8 cellular contexts compared by ENCODE assay signal in genomic region chr1:160284220-160284781, GRCh38. TPM values are rescaled to one million over a fixed set of nuclear protein-coding genes. Genes with fewer than 3 reads are reported as not detected.
DNase-seq lines count a peak whose midpoint lies in the region; ATAC-seq and TF ChIP-seq lines count a peak whose summit lies in the region.

No MANE protein-coding gene starts in this region.

- peak overlapping the region; percentile 60 for H3K27ac ChIP-seq in CD4-positive, alpha-beta T cell (ENCODE audit: low read depth, low read length)

- H3K4me3 Mint-ChIP-seq in CD4-positive, alpha-beta T cell, result peak overlapping the region; percentile 99
- H3K4me3 Mint-ChIP-seq in activated T-helper 2 cell treated with anti-CD3 and anti-CD28 coated beads, Interferon-gamma antibody, Interleukin-2, Interleukin-4, amounts not matched to agents 10 μg/mL and 5 μg/mL and 100 μg/mL, durations not matched to agents 14 hours and 24 hours and 36 hours (ENCODE audit: low read depth), result peak overlapping the region; percentile 99

- peak overlapping the region; percentile 86 for H3K9ac ChIP-seq in Loucy (ENCODE audit: low read depth, low read length, poor library complexity, severe bottlenecking)

- H3F3A ChIP-seq in Loucy (ENCODE audit: low read depth), result no peaks in the 10 kb centered on the region

- peaks cover 22% of the 10 kb centered on the region; the same call in 1 of the 2 replicates for H3K36me3 ChIP-seq in Loucy (ENCODE audit: insufficient read depth, low read length)

- peaks cover 65% of the 10 kb centered on the region for H3K36me3 Mint-ChIP-seq in CD4-positive, alpha-beta T cell (ENCODE audit: low read depth)
- peaks cover 54% of the 10 kb centered on the region for H3K36me3 Mint-ChIP-seq in activated T-helper 2 cell treated with anti-CD3 and anti-CD28 coated beads, Interferon-gamma antibody, Interleukin-2, Interleukin-4, amounts not matched to agents 10 μg/mL and 5 μg/mL and 100 μg/mL, durations not matched to agents 14 hours and 24 hours and 36 hours (ENCODE audit: low read depth)

- no peaks in the 10 kb centered on the region for H3K4me1 ChIP-seq in Loucy (ENCODE audit: insufficient read depth, low read length, poor library complexity, severe bottlenecking)

- H3K9me3 Mint-ChIP-seq in CD4-positive, alpha-beta T cell, result no peaks in the 10 kb centered on the region
- H3K9me3 Mint-ChIP-seq in activated T-helper 2 cell treated with anti-CD3 and anti-CD28 coated beads, Interferon-gamma antibody, Interleukin-2, Interleukin-4, amounts not matched to agents 10 μg/mL and 5 μg/mL and 100 μg/mL, durations not matched to agents 14 hours and 24 hours and 36 hours, result no peaks in the 10 kb centered on the region

- no peaks in the 10 kb centered on the region for H3K27me3 Mint-ChIP-seq in CD4-positive, alpha-beta T cell
- H3K27me3 Mint-ChIP-seq in activated T-helper 2 cell treated with anti-CD3 and anti-CD28 coated beads, Interferon-gamma antibody, Interleukin-2, Interleukin-4, amounts not matched to agents 10 μg/mL and 5 μg/mL and 100 μg/mL, durations not matched to agents 14 hours and 24 hours and 36 hours (ENCODE audit: low read depth), result no peaks in the 10 kb centered on the region

- peak overlapping the region; percentile 87 for H3K27ac Mint-ChIP-seq in CD4-positive, alpha-beta T cell
- H3K27ac Mint-ChIP-seq in activated T-helper 2 cell treated with anti-CD3 and anti-CD28 coated beads, Interferon-gamma antibody, Interleukin-2, Interleukin-4, amounts not matched to agents 10 μg/mL and 5 μg/mL and 100 μg/mL, durations not matched to agents 14 hours and 24 hours and 36 hours, result peak overlapping the region; percentile 97

- peak in 1 of 10 experiments; percentile 6 for DNase-seq in CD4-positive, alpha-beta T cell
- DNase-seq in activated T-helper 2 cell treated with anti-CD3 and anti-CD28 coated beads, Interferon-gamma antibody, Interleukin-2, Interleukin-4, amounts not matched to agents 10 μg/mL and 5 μg/mL and 100 μg/mL, durations not matched to agents 14 hours and 24 hours and 36 hours (ENCODE audit: low spot score), result no peak
- DNase-seq in germinal center (ENCODE audit: low spot score) (peak; percentile 21), omental fat pad (ENCODE audit: low spot score) (peak; percentile 38), posterior vena cava (ENCODE audit: low spot score) (no peak)

- H3K4me3 ChIP-seq in Loucy (ENCODE audit: low read length, poor library complexity, severe bottlenecking), result peak overlapping the region; percentile 84

- TF ChIP-seq CTCF in CD4-positive, alpha-beta T cell (IDR thresholded peaks at IDR 0.05), result no peak
- TF ChIP-seq CTCF in Loucy (conservative IDR thresholded peaks at IDR 0.05; ENCODE audit: low read length) (no peak), omental fat pad (IDR thresholded peaks at IDR 0.05) (no peak)

- H2AFZ ChIP-seq in Loucy (ENCODE audit: low read length), result peak overlapping the region; percentile 75

- H4K20me1 ChIP-seq in Loucy (ENCODE audit: insufficient read depth, low read length, poor library complexity, severe bottlenecking), result no peaks in the 10 kb centered on the region

- no peaks in the 10 kb centered on the region for H3K27me3 ChIP-seq in CD4-positive, alpha-beta T cell (ENCODE audit: control insufficient read depth, insufficient read depth, low read length)
- H3K27me3 ChIP-seq in Loucy (ENCODE audit: insufficient read depth, low read length, poor library complexity, severe bottlenecking), result no peaks in the 10 kb centered on the region

- POLR2A ChIA-PET in CD4-positive, alpha-beta T cell (lab: Charles Lee), result interaction anchor here (0.6 to 2.8 kb wide), 14 partner anchors 9 to 786 kb away, joined by 3 to 73 read pairs (median 5); partner anchors contain the start of genes ARHGAP30, DCAF8, IGSF8 and PEA15

- no peaks in the 10 kb centered on the region for H3K9me3 ChIP-seq in CD4-positive, alpha-beta T cell (ENCODE audit: control insufficient read depth, low read length)
- H3K9me3 ChIP-seq in Loucy (ENCODE audit: insufficient read depth, low read depth, low read length), result no peaks in the 10 kb centered on the region

- H3K4me2 ChIP-seq in Loucy (ENCODE audit: low read depth, low read length, poor library complexity, severe bottlenecking), result peak overlapping the region; percentile 86

- H3K9me2 ChIP-seq in Loucy (replicated peaks; ENCODE audit: low read depth, low read length), result no peaks in the 10 kb centered on the region

- peaks cover 35% of the 10 kb centered on the region for H3K4me1 Mint-ChIP-seq in CD4-positive, alpha-beta T cell (ENCODE audit: low read depth)
- peaks cover 19% of the 10 kb centered on the region for H3K4me1 Mint-ChIP-seq in activated T-helper 2 cell treated with anti-CD3 and anti-CD28 coated beads, Interferon-gamma antibody, Interleukin-2, Interleukin-4, amounts not matched to agents 10 μg/mL and 5 μg/mL and 100 μg/mL, durations not matched to agents 14 hours and 24 hours and 36 hours (ENCODE audit: low read depth)

- ATAC-seq in CD4-positive, alpha-beta T cell (ENCODE audit: poor library complexity), result peak; percentile 37
- ATAC-seq in GM19463 (IDR thresholded peaks at IDR 0.05; ENCODE audit: unreplicated experiment) (peak; percentile 22), omental fat pad (ENCODE audit: low FRiP score) (peak; percentile 86), HG02840 (IDR thresholded peaks at IDR 0.05; ENCODE audit: low FRiP score, unreplicated experiment) (no peak)

- H3K79me2 ChIP-seq in Loucy (ENCODE audit: insufficient read depth, low read length), result peaks cover 17% of the 10 kb centered on the region; the same call in 1 of the 2 replicates

- intact Hi-C loops in CD4-positive, alpha-beta T cell (cut with DNase I, micrococcal nuclease), result loop anchor here in 1 of 2 experiments (10.0 kb wide), 2 partner anchors 360 to 850 kb away; partner anchors contain the start of genes DEDD and TAGLN2
- intact Hi-C loops in activated T-helper 2 cell treated with anti-CD3 and anti-CD28 coated beads, Interferon-gamma antibody, Interleukin-2, Interleukin-4, amounts not matched to agents 10 μg/mL and 5 μg/mL and 100 μg/mL, durations not matched to agents 14 hours and 24 hours and 36 hours (cut with micrococcal nuclease), result loop anchor here (1.0 to 2.0 kb wide), 2 partner anchors 21 to 58 kb away; partner anchors contain the start of genes COPA and NCSTN
- intact Hi-C loops in posterior vena cava (cut with DNase I), result no loop called here

- CTCF ChIA-PET in CD4-positive, alpha-beta T cell (lab: Charles Lee), result interaction anchor here (0.7 to 1.8 kb wide), 7 partner anchors 10 to 183 kb away, joined by 3 to 8 read pairs (median 5); partner anchors contain the start of gene DCAF8

RNA-seq across cellular contexts. Expression of gene PEX19, which starts 0.6 kb away (rescaled TPM):
- 10 to 100 TPM; 32.0 to 33.4 TPM for total RNA-seq in CD4-positive, alpha-beta T cell
- 60.9 and 68.5 TPM in 2 replicates for total RNA-seq in activated T-helper 2 cell treated with anti-CD3 and anti-CD28 coated beads, Interferon-gamma antibody, Interleukin-2, Interleukin-4, amounts not matched to agents 10 μg/mL and 5 μg/mL and 100 μg/mL, durations not matched to agents 14 hours and 24 hours and 36 hours
- total RNA-seq in omental fat pad, result 100 to 1,000 TPM in 2 of 4 donors, 10 to 100 TPM in 2; 66.7 to 117 (median 96.9) TPM
- 10 to 100 TPM; 54.0 to 60.0 TPM for total RNA-seq in posterior vena cava

RNA-seq across cellular contexts. Expression of gene DCAF8, which starts 22.0 kb away (rescaled TPM):
- total RNA-seq in CD4-positive, alpha-beta T cell, result 100 to 1,000 TPM; 151 to 154 TPM
- 132 and 143 TPM in 2 replicates for total RNA-seq in activated T-helper 2 cell treated with anti-CD3 and anti-CD28 coated beads, Interferon-gamma antibody, Interleukin-2, Interleukin-4, amounts not matched to agents 10 μg/mL and 5 μg/mL and 100 μg/mL, durations not matched to agents 14 hours and 24 hours and 36 hours
- total RNA-seq in omental fat pad, result 100 to 1,000 TPM; 101 to 164 (median 134) TPM
- total RNA-seq in posterior vena cava, result 10 to 100 TPM; 95.3 to 95.5 TPM

RNA-seq across cellular contexts. Expression of gene COPA, which starts 58.7 kb away (rescaled TPM):
- total RNA-seq in CD4-positive, alpha-beta T cell, result 100 to 1,000 TPM in 1 of 2 experiments, 10 to 100 TPM in 1; 95.0 to 107 TPM
- 153 and 154 TPM in 2 replicates for total RNA-seq in activated T-helper 2 cell treated with anti-CD3 and anti-CD28 coated beads, Interferon-gamma antibody, Interleukin-2, Interleukin-4, amounts not matched to agents 10 μg/mL and 5 μg/mL and 100 μg/mL, durations not matched to agents 14 hours and 24 hours and 36 hours
- 100 to 1,000 TPM; 118 to 179 (median 155) TPM for total RNA-seq in omental fat pad
- 100 to 1,000 TPM; 165 to 172 TPM for total RNA-seq in posterior vena cava

RNA-seq across cellular contexts. Expression of gene NCSTN, which starts 58.9 kb away (rescaled TPM):
- 10 to 100 TPM; 54.9 to 56.6 TPM for total RNA-seq in CD4-positive, alpha-beta T cell
- total RNA-seq in activated T-helper 2 cell treated with anti-CD3 and anti-CD28 coated beads, Interferon-gamma antibody, Interleukin-2, Interleukin-4, amounts not matched to agents 10 μg/mL and 5 μg/mL and 100 μg/mL, durations not matched to agents 14 hours and 24 hours and 36 hours, result 65.3 and 72.4 TPM in 2 replicates
- 10 to 100 TPM; 60.9 to 82.9 (median 69.1) TPM for total RNA-seq in omental fat pad
- 10 to 100 TPM; 57.3 to 78.9 TPM for total RNA-seq in posterior vena cava

Comparison
In these comparisons a context has a peak if more than half of its experiments do, and no peak if none do; other contexts are left out.
1. DNase-seq: peak in germinal center (single experiment) and omental fat pad (single experiment); none in activated T-helper 2 cell treated with anti-CD3 and anti-CD28 coated beads, Interferon-gamma antibody, Interleukin-2, Interleukin-4, amounts not matched to agents 10 μg/mL and 5 μg/mL and 100 μg/mL, durations not matched to agents 14 hours and 24 hours and 36 hours (single experiment) and posterior vena cava (single experiment).